17 cellular contexts compared by ENCODE assay signal in genomic region chr1:14067686-14068085, GRCh38.
"Had no signal": no experiment of that assay in that cellular context is flagged by ENCODE, and none has a peak within 500 bp of the region (broad histone marks: within the 10 kb centered on the region; RNA-seq: fewer than 3 reads in every experiment).

No MANE protein-coding gene starts in this region.

- ATAC-seq: foreskin keratinocyte; naive thymus-derived CD4-positive, alpha-beta T cell; stimulated activated naive B cell treated with anti-CD40 and anti-IgM and Interleukin-4, amounts not matched to agents 10 μg/mL and 1 μg/mL and 100 μg/mL, for 72 hours had no signal

- H3K9me3 ChIP-seq: breast epithelium, left ventricle myocardium inferior, neutrophil, thyroid gland had no signal

- H3K4me1 ChIP-seq: breast epithelium, left ventricle myocardium inferior, thyroid gland had no signal

- H3K27me3 ChIP-seq: breast epithelium, foreskin keratinocyte, neutrophil, thyroid gland had no signal

- DNase-seq: activated CD4-positive, alpha-beta memory T cell treated with anti-CD3 and anti-CD28 coated beads, Interleukin-2, amount 10 ng/mL, durations not matched to agents 7 days and 5 days; activated CD4-positive, alpha-beta T cell treated with anti-CD3 and anti-CD28 coated beads for 48 hours; activated CD4-positive, CD25-positive, alpha-beta regulatory T cell; activated naive CD4-positive, alpha-beta T cell treated with Interleukin-2 at 50 U/mL for 16 hours; activated T-cell treated with anti-CD3 and anti-CD28 coated beads, Interleukin-2, amount 50 U/mL, for 1 hour; aorta; effector memory CD4-positive, alpha-beta T cell; foreskin keratinocyte; left ventricle myocardium inferior; mammary epithelial cell; naive thymus-derived CD4-positive, alpha-beta T cell; retina; stimulated activated naive B cell treated with anti-CD40 and anti-IgM and Interleukin-4, amounts not matched to agents 10 μg/mL and 1 μg/mL and 100 μg/mL, for 72 hours; T1000; thyroid gland had no signal

- H3K36me3 ChIP-seq: breast epithelium, left ventricle myocardium inferior, neutrophil, thyroid gland had no signal

- H3K27ac ChIP-seq: breast epithelium, foreskin keratinocyte, left ventricle myocardium inferior, neutrophil, thyroid gland had no signal

- H3K4me3 ChIP-seq: breast epithelium, left ventricle myocardium inferior, thyroid gland had no signal
